In the genomic region with DNA sequence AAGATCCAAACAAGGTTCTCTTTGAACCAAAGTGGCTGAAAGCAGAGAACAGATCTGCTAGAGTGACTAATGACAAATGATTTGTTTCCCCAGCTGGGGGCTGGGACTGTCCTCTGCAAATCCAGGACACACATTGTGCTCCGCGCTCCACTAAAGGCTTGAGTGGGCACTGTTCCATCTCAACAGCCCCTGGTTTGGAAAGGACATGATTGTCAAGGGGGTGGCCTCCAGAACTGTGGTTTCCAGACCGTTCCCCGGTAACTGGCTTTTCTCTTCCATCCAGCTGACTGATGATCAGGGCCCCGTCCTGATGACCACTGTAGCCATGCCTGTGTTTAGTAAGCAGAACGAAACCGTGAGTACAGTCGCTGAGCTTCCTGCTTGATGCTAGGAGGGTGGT, we compare ENCODE assay signal across 25 cellular contexts.
DNase-seq lines count a peak whose midpoint lies in the region; ATAC-seq and TF ChIP-seq lines count a peak whose summit lies in the region.
"Had no signal": no experiment of that assay in that cellular context is flagged by ENCODE, and none has a peak within 500 bp of the region (broad histone marks: within the 10 kb centered on the region; RNA-seq: fewer than 3 reads in every experiment).

No MANE protein-coding gene starts in this region.

- in situ Hi-C loops in G401 (cut with HindIII; ENCODE audit: low sequenced_read_pairs) = no loop called here

- DNase-seq in NCI-H1417 (lab: John Stamatoyannopoulos, UW) (peak in 2 of 3 experiments; percentile 25 to 41), NCI-H1417 treated with DMSO at 0.1 percent for 48 hours (lab: John Stamatoyannopoulos, UW) (no peak), G401 (ENCODE audit: low spot score) (peak; percentile 28), glomerular visceral epithelial cell (ENCODE audit: extremely low spot score) (peak; percentile 45), pons (ENCODE audit: low spot score) (peak; percentile 30), NCI-H1105 treated with DMSO at 0.1 percent for 48 hours (lab: John Stamatoyannopoulos, UW) (no peak), Caco-2 (no peak)
- DNase-seq: activated CD8-positive, alpha-beta memory T cell treated with anti-CD3 and anti-CD28 coated beads, Interleukin-2, amount 50 U/mL, for 4 hours; aorta; Calu3; dermis blood vessel endothelial cell; GDM1; lower lobe of right lung; NCI-H146; stimulated activated CD8-positive, alpha-beta memory T cell treated with anti-CD3 and anti-CD28 coated beads, Interleukin-4, amount 100 ng/mL, for 48 hours; stomach; transverse colon had no signal

- no peaks in the 10 kb centered on the region for H3K27me3 Mint-ChIP-seq in Caco-2 (ENCODE audit: insufficient read depth, unreplicated experiment)
- H3K27me3 Mint-ChIP-seq: activated naive CD4-positive, alpha-beta T cell treated with anti-CD3 and anti-CD28 coated beads, Interleukin-2, amount 50 U/mL, for 24 hours; activated T-helper 17 cell treated with anti-CD3 and anti-CD28 coated beads, Interleukin-2, amount 50 U/mL, for 72 hours had no signal

- CTCF ChIA-PET in Caco-2 (lab: Charles Lee) = no interaction called here

- POLR2A ChIA-PET in Caco-2 (lab: Charles Lee) = no interaction called here

- no peaks in the 10 kb centered on the region for H3K36me3 ChIP-seq in Caco-2 (ENCODE audit: control insufficient read depth, insufficient read depth, low read length)
- H3K36me3 ChIP-seq: gastroesophageal sphincter, lower lobe of right lung, neutrophil, stomach, transverse colon had no signal

- no peaks in the 10 kb centered on the region for H3K4me1 Mint-ChIP-seq in Caco-2 (ENCODE audit: low read depth, unreplicated experiment)
- H3K4me1 Mint-ChIP-seq: activated naive CD4-positive, alpha-beta T cell treated with anti-CD3 and anti-CD28 coated beads, Interleukin-2, amount 50 U/mL, for 24 hours; activated T-helper 17 cell treated with anti-CD3 and anti-CD28 coated beads, Interleukin-2, amount 50 U/mL, for 72 hours; WTC11 had no signal

- H3K27me3 ChIP-seq in Caco-2 (replicated peaks; ENCODE audit: control insufficient read depth, insufficient read depth, low read length) = no peaks in the 10 kb centered on the region
- H3K27me3 ChIP-seq: gastroesophageal sphincter, neutrophil, stomach, transverse colon had no signal

- no TSS peak for BruUV-seq in Caco-2 (replicated peaks; lab: Mats Ljungman, UMichigan)

- no peak overlapping the region for H3K4me3 Mint-ChIP-seq in Caco-2 (ENCODE audit: unreplicated experiment)
- H3K4me3 Mint-ChIP-seq: activated naive CD4-positive, alpha-beta T cell treated with anti-CD3 and anti-CD28 coated beads, Interleukin-2, amount 50 U/mL, for 24 hours; activated T-helper 17 cell treated with anti-CD3 and anti-CD28 coated beads, Interleukin-2, amount 50 U/mL, for 72 hours; WTC11 had no signal

- no peak for ATAC-seq in GM19395 (IDR thresholded peaks at IDR 0.05; ENCODE audit: unreplicated experiment)
- ATAC-seq: A549; activated T-helper 17 cell treated with anti-CD3 and anti-CD28 coated beads, Interleukin-2, amount 50 U/mL, for 72 hours; gastroesophageal sphincter; lower lobe of right lung; Right ventricle myocardium inferior; WTC11 had no signal

- intact Hi-C loops in Caco-2 (cut with micrococcal nuclease; ENCODE audit: unreplicated experiment) = no loop called here

- peaks cover 5% of the 10 kb centered on the region for H3K9me3 Mint-ChIP-seq in Caco-2 (ENCODE audit: unreplicated experiment)
- H3K9me3 Mint-ChIP-seq: activated naive CD4-positive, alpha-beta T cell treated with anti-CD3 and anti-CD28 coated beads, Interleukin-2, amount 50 U/mL, for 24 hours; activated T-helper 17 cell treated with anti-CD3 and anti-CD28 coated beads, Interleukin-2, amount 50 U/mL, for 72 hours; WTC11 had no signal

- no peak for TF ChIP-seq CTCF in Caco-2 (IDR thresholded peaks at IDR 0.05; ENCODE audit: insufficient read depth in 1 of 2, low read depth in 1 of 2, low read length in 1 of 2, severe bottlenecking in 1 of 2, unreplicated experiment in 1 of 2)

- H3K27ac Mint-ChIP-seq in Caco-2 (ENCODE audit: unreplicated experiment) = no peak overlapping the region
- H3K27ac Mint-ChIP-seq: activated naive CD4-positive, alpha-beta T cell treated with anti-CD3 and anti-CD28 coated beads, Interleukin-2, amount 50 U/mL, for 24 hours; activated T-helper 17 cell treated with anti-CD3 and anti-CD28 coated beads, Interleukin-2, amount 50 U/mL, for 72 hours; WTC11 had no signal

- no peak overlapping the region for H3K4me3 ChIP-seq in Caco-2 (ENCODE audit: low read depth, low read length)
- H3K4me3 ChIP-seq: A549, gastroesophageal sphincter, lower lobe of right lung, stomach, transverse colon had no signal

- no peaks in the 10 kb centered on the region for H3K4me1 ChIP-seq in Caco-2
- H3K4me1 ChIP-seq: A549, gastroesophageal sphincter, lower lobe of right lung, stomach, transverse colon had no signal

- no peaks in the 10 kb centered on the region for H3K36me3 Mint-ChIP-seq in Caco-2 (ENCODE audit: insufficient read depth, unreplicated experiment)
- H3K36me3 Mint-ChIP-seq: activated naive CD4-positive, alpha-beta T cell treated with anti-CD3 and anti-CD28 coated beads, Interleukin-2, amount 50 U/mL, for 24 hours had no signal

- no peaks in the 10 kb centered on the region for H3K9me3 ChIP-seq in Caco-2
- H3K9me3 ChIP-seq: A549, gastroesophageal sphincter, lower lobe of right lung, neutrophil, stomach, transverse colon had no signal

Comparison
In these comparisons a context has a peak if more than half of its experiments do, and no peak if none do; other contexts are left out.
1. DNase-seq: peak in NCI-H1417 (2 of 3), G401 (single experiment), glomerular visceral epithelial cell (single experiment) and pons (single experiment); none in NCI-H1417 treated with DMSO at 0.1 percent for 48 hours (single experiment), NCI-H1105 treated with DMSO at 0.1 percent for 48 hours (single experiment) and Caco-2 (0 of 2).